36 cellular contexts compared by ENCODE assay signal in genomic region chr6:32613475-32613874, GRCh38. TPM values are rescaled to one million over a fixed set of nuclear protein-coding genes. Genes with fewer than 3 reads are reported as not detected.
"Had no signal": no experiment of that assay in that cellular context is flagged by ENCODE, and none has a peak within 500 bp of the region (broad histone marks: within the 10 kb centered on the region; RNA-seq: fewer than 3 reads in every experiment).

No MANE protein-coding gene starts in this region.

- H3K4me1 Mint-ChIP-seq: brain had no signal

- H3K4me3 Mint-ChIP-seq: activated CD4-positive, alpha-beta memory T cell treated with anti-CD3 and anti-CD28 coated beads, Interleukin-2, amount 10 ng/mL, durations not matched to agents 7 days and 5 days; activated CD8-positive, alpha-beta memory T cell treated with anti-CD3 and anti-CD28 coated beads, Interleukin-2, amount 10 ng/mL, durations not matched to agents 7 days and 5 days; activated naive CD4-positive, alpha-beta T cell treated with anti-CD3 and anti-CD28 coated beads, Interleukin-2, amount 10 ng/mL, durations not matched to agents 7 days and 5 days; activated naive CD8-positive, alpha-beta T cell; activated naive CD8-positive, alpha-beta T cell treated with anti-CD3 and anti-CD28 coated beads, Interleukin-2, amount 50 U/mL, for 24 hours; brain; T-helper 1 cell treated with Interleukin-12 subunit alpha and Interleukin-12 subunit beta and Interleukin-4 antibody, amounts not matched to agents 30 μg/mL and 1 μg/mL, for 36 hours; T-helper 2 cell treated with Interferon-gamma antibody and Interleukin-4, amounts not matched to agents 5 μg/mL and 100 μg/mL, for 36 hours had no signal

- ATAC-seq: activated CD4-positive, CD25-positive, alpha-beta regulatory T cell treated with anti-CD3 and anti-CD28 coated beads, Interleukin-2, amount 50 U/mL, for 24 hours; activated CD8-positive, alpha-beta memory T cell treated with anti-CD3 and anti-CD28 coated beads, Interleukin-2, amount 10 ng/mL, durations not matched to agents 7 days and 5 days; activated naive CD8-positive, alpha-beta T cell treated with anti-CD3 and anti-CD28 coated beads, Interleukin-2, amount 50 U/mL, for 24 hours; Panc1 had no signal

- H3K36me3 Mint-ChIP-seq: brain had no signal

- H3K27ac Mint-ChIP-seq: activated CD4-positive, alpha-beta memory T cell treated with anti-CD3 and anti-CD28 coated beads, Interleukin-2, amount 10 ng/mL, durations not matched to agents 7 days and 5 days; activated CD8-positive, alpha-beta memory T cell treated with anti-CD3 and anti-CD28 coated beads, Interleukin-2, amount 10 ng/mL, durations not matched to agents 7 days and 5 days; activated naive CD4-positive, alpha-beta T cell treated with anti-CD3 and anti-CD28 coated beads, Interleukin-2, amount 10 ng/mL, durations not matched to agents 7 days and 5 days; activated naive CD8-positive, alpha-beta T cell; activated naive CD8-positive, alpha-beta T cell treated with anti-CD3 and anti-CD28 coated beads, Interleukin-2, amount 50 U/mL, for 24 hours; brain; T-helper 1 cell treated with Interleukin-12 subunit alpha and Interleukin-12 subunit beta and Interleukin-4 antibody, amounts not matched to agents 30 μg/mL and 1 μg/mL, for 36 hours; T-helper 2 cell treated with Interferon-gamma antibody and Interleukin-4, amounts not matched to agents 5 μg/mL and 100 μg/mL, for 36 hours had no signal

- H3K27me3 Mint-ChIP-seq: activated CD4-positive, alpha-beta memory T cell treated with anti-CD3 and anti-CD28 coated beads, Interleukin-2, amount 10 ng/mL, durations not matched to agents 7 days and 5 days; activated CD8-positive, alpha-beta memory T cell treated with anti-CD3 and anti-CD28 coated beads, Interleukin-2, amount 10 ng/mL, durations not matched to agents 7 days and 5 days; activated naive CD8-positive, alpha-beta T cell; activated naive CD8-positive, alpha-beta T cell treated with anti-CD3 and anti-CD28 coated beads, Interleukin-2, amount 50 U/mL, for 24 hours had no signal

- DNase-seq: activated CD4-positive, alpha-beta memory T cell treated with anti-CD3 and anti-CD28 coated beads, Interleukin-2, amount 10 ng/mL, durations not matched to agents 7 days and 5 days; activated CD4-positive, alpha-beta T cell treated with anti-CD3 and anti-CD28 coated beads for 4 hours; activated CD8-positive, alpha-beta memory T cell treated with anti-CD3 and anti-CD28 coated beads for 24 hours; activated CD8-positive, alpha-beta memory T cell treated with anti-CD3 and anti-CD28 coated beads, Interleukin-2, amount 10 ng/mL, durations not matched to agents 7 days and 5 days; activated CD8-positive, alpha-beta memory T cell treated with anti-CD3 and anti-CD28 coated beads, Interleukin-2, amount 50 U/mL, for 48 hours; activated effector memory CD4-positive, alpha-beta T cell treated with Interleukin-2 at 50 U/mL for 16 hours; activated naive CD4-positive, alpha-beta T cell treated with anti-CD3 and anti-CD28 coated beads, Interleukin-2, amount 10 ng/mL, durations not matched to agents 7 days and 5 days; activated naive CD8-positive, alpha-beta T cell treated with anti-CD3 and anti-CD28 coated beads, Interleukin-2, amount 50 U/mL, for 24 hours; activated T-cell treated with anti-CD3 and anti-CD28 coated beads, Interleukin-2, amount 50 U/mL, for 48 hours; anterior cingulate cortex; caudate nucleus; cerebellar nuclear complex; MM.1S; MV-4-11; NCI-H1092; NCI-H1417; NCI-H146; NCI-H187; NCI-H2029 treated with DMSO at 0.1 percent for 48 hours; NCI-H2107; NCI-H2171 treated with DMSO at 0.1 percent for 48 hours; NCI-H226; NCI-H446 treated with DMSO at 0.1 percent for 48 hours; NCI-H524 treated with DMSO at 0.1 percent for 48 hours; SHP77 treated with DMSO at 0.1 percent for 48 hours; SK-N-SH had no signal

RNA-seq across cellular contexts. Expression of gene HLA-DQA1, which starts 23.7 kb away (rescaled TPM):
- total RNA-seq: bronchial epithelial cell, LHCN-M2, RPMI7951, SJSA1 had no signal
- polyA plus RNA-seq: SK-N-SH had no signal

RNA-seq across cellular contexts. Expression of gene HLA-DRB1, which starts 23.8 kb away (rescaled TPM):
- total RNA-seq: bronchial epithelial cell, SJSA1 had no signal
- polyA plus RNA-seq: SK-N-SH had no signal

RNA-seq across cellular contexts. Expression of gene HLA-DQB1, which starts 53.0 kb away (rescaled TPM):
- total RNA-seq: bronchial epithelial cell, LHCN-M2, RPMI7951, SJSA1 had no signal
- polyA plus RNA-seq: SK-N-SH had no signal
